8 cellular contexts compared by ENCODE assay signal in the genomic region with DNA sequence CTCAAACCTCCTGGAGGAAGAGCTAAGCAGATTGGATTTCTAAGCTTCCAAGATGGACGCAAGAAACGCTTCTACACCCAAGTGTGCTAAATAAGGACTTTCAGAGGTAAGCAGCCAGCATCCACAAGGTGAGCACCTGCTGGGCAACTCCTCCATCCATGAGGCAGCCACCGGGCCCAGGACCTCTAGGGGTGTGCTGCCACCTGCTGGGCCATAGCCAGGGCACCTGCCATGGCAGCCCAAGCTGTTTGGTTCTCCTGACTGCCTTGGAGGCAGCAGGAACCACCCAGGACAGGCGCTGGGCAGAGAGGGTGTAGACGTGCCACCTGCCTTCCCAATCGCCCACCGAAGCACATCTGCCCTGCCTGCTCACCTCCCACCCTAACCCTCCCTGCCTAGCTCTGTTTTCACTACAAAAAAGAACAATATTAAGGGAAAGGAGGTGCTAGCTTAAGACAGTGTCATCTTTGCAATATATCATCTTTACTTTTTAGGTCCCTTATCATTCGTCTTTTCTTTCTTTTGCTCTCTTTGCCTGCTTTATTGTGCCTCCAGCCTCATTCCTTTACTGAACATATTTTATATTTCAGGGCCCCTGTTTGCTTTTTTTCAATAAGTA. TPM values are rescaled to one million over a fixed set of nuclear protein-coding genes. Genes with fewer than 3 reads are reported as not detected.
DNase-seq lines count a peak whose midpoint lies in the region; ATAC-seq, FAIRE-seq and TF ChIP-seq lines count a peak whose summit lies in the region.

No MANE protein-coding gene starts in this region.

- H4K20me1 ChIP-seq in SK-N-SH (ENCODE audit: insufficient read depth) (peaks cover 19% of the 10 kb centered on the region), keratinocyte (ENCODE audit: control insufficient read depth, extremely low read depth, insufficient read depth, low read length) (peaks cover 4% of the 10 kb centered on the region)

- no peaks in the 10 kb centered on the region for H3F3A ChIP-seq in SK-N-SH (replicated peaks; ENCODE audit: insufficient read depth)

- TF ChIP-seq RAD21 in SK-N-SH (IDR thresholded peaks at IDR 0.05; ENCODE audit: low read length): peak; percentile 93

- WGBS in SK-N-SH (ENCODE audit: low lambda C conversion rate): 55% methylated on average over 7 of the region's 8 CpGs

- no peak overlapping the region for H3K27ac ChIP-seq in AG04450 (ENCODE audit: low read depth, low read length)
- H3K27ac ChIP-seq in SK-N-SH (ENCODE audit: low read depth in 2 of 2, low read length in 1 of 2): no peak overlapping the region
- no peak overlapping the region for H3K27ac ChIP-seq in keratinocyte (ENCODE audit: control insufficient read depth, insufficient read depth, low read length)

- H3K36me3 ChIP-seq in SK-N-SH (replicated peaks in 1 of 2; ENCODE audit: control insufficient read depth in 1 of 2, insufficient read depth in 2 of 2, low read length in 1 of 2): peaks cover 5 to 16% of the 10 kb centered on the region in 2 experiments
- H3K36me3 ChIP-seq in keratinocyte (ENCODE audit: control insufficient read depth in 2 of 2, extremely low read depth in 1 of 2, insufficient read depth in 2 of 2, low read length in 2 of 2): peaks cover 6 to 14% of the 10 kb centered on the region in 2 experiments

- no peak for TF ChIP-seq EP300 in SK-N-SH (IDR thresholded peaks at IDR 0.05; ENCODE audit: borderline replicate concordance in 1 of 2, low read depth in 1 of 2, low read length in 1 of 2)

- H3K4me1 Mint-ChIP-seq in activated naive CD4-positive, alpha-beta T cell treated with anti-CD3 and anti-CD28 coated beads, Interleukin-2, amount 10 ng/mL, durations not matched to agents 7 days and 5 days: peaks cover 15% of the 10 kb centered on the region

- H3K79me2 ChIP-seq in SK-N-SH (ENCODE audit: insufficient read depth) (peaks cover 32% of the 10 kb centered on the region), keratinocyte (ENCODE audit: control insufficient read depth, insufficient read depth, low read length) (peaks cover 8% of the 10 kb centered on the region)

- H3K4me2 ChIP-seq in SK-N-SH: no peak overlapping the region
- H3K4me2 ChIP-seq in keratinocyte (ENCODE audit: control insufficient read depth, extremely low read depth, insufficient read depth, low read depth, low read length): no peak overlapping the region

- POLR2A ChIA-PET in AG04450 (lab: Yijun Ruan, JAX): no interaction called here
- POLR2A ChIA-PET in SK-N-SH (lab: Yijun Ruan, JAX): interaction anchor here (0.7 to 1.5 kb wide), 5 partner anchors 25 to 88 kb away, joined by 3 to 8 read pairs (median 3); no protein-coding TSS in a partner anchor

- peak; percentile 82 for ATAC-seq in GM18867 (IDR thresholded peaks at IDR 0.05; ENCODE audit: unreplicated experiment)
- no peak for ATAC-seq in HG03442 (IDR thresholded peaks at IDR 0.05; ENCODE audit: unreplicated experiment)

- H3K27ac Mint-ChIP-seq in activated naive CD4-positive, alpha-beta T cell treated with anti-CD3 and anti-CD28 coated beads, Interleukin-2, amount 10 ng/mL, durations not matched to agents 7 days and 5 days: no peak overlapping the region

- dilution Hi-C loops in keratinocyte (cut with MboI; ENCODE audit: extremely low pct_ligation_motif_present, low sequenced_read_pairs): loop anchor here (10.0 kb wide), 1 partner anchor 102 kb away; no protein-coding TSS in a partner anchor

- FAIRE-seq in keratinocyte (lab: Jason Lieb, UNC): peak; percentile 57

- H3K27me3 ChIP-seq in AG04450 (ENCODE audit: control insufficient read depth, insufficient read depth, low read length): no peaks in the 10 kb centered on the region
- no peaks in the 10 kb centered on the region for H3K27me3 ChIP-seq in SK-N-SH (ENCODE audit: insufficient read depth)
- H3K27me3 ChIP-seq in keratinocyte (ENCODE audit: control insufficient read depth, extremely low read depth, insufficient read depth, low read length): no peaks in the 10 kb centered on the region

- H3K9me2 ChIP-seq in SK-N-SH: no peaks in the 10 kb centered on the region

- H3K36me3 Mint-ChIP-seq in activated naive CD4-positive, alpha-beta T cell treated with anti-CD3 and anti-CD28 coated beads, Interleukin-2, amount 10 ng/mL, durations not matched to agents 7 days and 5 days: peaks cover 16% of the 10 kb centered on the region

- no peak for DNase-seq in AG04450 (ENCODE audit: low read depth, low spot score)
- DNase-seq in Kasumi-1 (lab: John Stamatoyannopoulos, UW): peak; percentile 9 to 12
- DNase-seq in SK-N-SH: peak; percentile 81
- peak; percentile 87 for DNase-seq in activated naive CD4-positive, alpha-beta T cell treated with anti-CD3 and anti-CD28 coated beads, Interleukin-2, amount 10 ng/mL, durations not matched to agents 7 days and 5 days
- no peak for DNase-seq in keratinocyte (ENCODE audit: low read depth, low spot score)
- DNase-seq in stimulated activated CD4-positive, alpha-beta T cell treated with anti-CD3 and anti-CD28 coated beads, TNF-alpha, amount 100 ng/mL, for 4 hours (ENCODE audit: low read depth in 3 of 3): peak; percentile 56 to 67 (median 63)

- H3K4me3 ChIP-seq in AG04450 (ENCODE audit: low read depth, low read length) (no peak overlapping the region), SK-N-SH (ENCODE audit: low read depth in 2 of 2, low read length in 1 of 2) (0 out of 4 replicates have a peak overlapping the region, but pooled peaks of 1 of the 2 experiments have one; percentile 16), keratinocyte (ENCODE audit: control insufficient read depth in 2 of 3, extremely low read depth in 1 of 3, insufficient read depth in 2 of 3, low read depth in 1 of 3, low read length in 3 of 3) (no peak overlapping the region)

- H3K9ac ChIP-seq in SK-N-SH (no peak overlapping the region), keratinocyte (ENCODE audit: control insufficient read depth, extremely low read depth, insufficient read depth, low read length) (no peak overlapping the region)

- H3K9me3 ChIP-seq in AG04450 (ENCODE audit: control insufficient read depth, insufficient read depth, low read length) (no peaks in the 10 kb centered on the region), SK-N-SH (no peaks in the 10 kb centered on the region), keratinocyte (ENCODE audit: control insufficient read depth, low read depth, low read length) (no peaks in the 10 kb centered on the region)

- TF ChIP-seq CTCF in AG04450 (IDR thresholded peaks at IDR 0.05; ENCODE audit: low read depth, low read length) (peak; percentile 42), SK-N-SH (IDR thresholded peaks at IDR 0.05) (peak; percentile 58), keratinocyte (optimal IDR thresholded peaks at IDR 0.05 in 1 of 3, IDR thresholded peaks at IDR 0.05 in 1 of 3, conservative IDR thresholded peaks at IDR 0.05 in 1 of 3; ENCODE audit: extremely low read depth in 1 of 3, insufficient read depth in 2 of 3, low read length in 3 of 3) (peak; percentile 82 to 97 (median 93))

- no peaks in the 10 kb centered on the region for H3K27me3 Mint-ChIP-seq in activated naive CD4-positive, alpha-beta T cell treated with anti-CD3 and anti-CD28 coated beads, Interleukin-2, amount 10 ng/mL, durations not matched to agents 7 days and 5 days

- H3K4me1 ChIP-seq in SK-N-SH (ENCODE audit: control insufficient read depth in 1 of 2, insufficient read depth in 2 of 2, low read depth in 1 of 2, low read length in 1 of 2): peaks cover 2 to 10% of the 10 kb centered on the region in 2 experiments; a peak in 3 of 4 replicates
- peaks cover 25% of the 10 kb centered on the region for H3K4me1 ChIP-seq in keratinocyte (ENCODE audit: control insufficient read depth, extremely low read depth, insufficient read depth, low read length)

- no peaks in the 10 kb centered on the region for H3K9me1 ChIP-seq in keratinocyte (ENCODE audit: control insufficient read depth, extremely low read depth, insufficient read depth, low read length)

- no peaks in the 10 kb centered on the region for H3K9me3 Mint-ChIP-seq in activated naive CD4-positive, alpha-beta T cell treated with anti-CD3 and anti-CD28 coated beads, Interleukin-2, amount 10 ng/mL, durations not matched to agents 7 days and 5 days

- H3K4me3 Mint-ChIP-seq in activated naive CD4-positive, alpha-beta T cell treated with anti-CD3 and anti-CD28 coated beads, Interleukin-2, amount 10 ng/mL, durations not matched to agents 7 days and 5 days: no peak overlapping the region

- CTCF ChIA-PET in AG04450 (lab: Charles Lee): interaction anchor here (0.8 to 1.2 kb wide), 4 partner anchors 10 to 193 kb away, joined by 3 to 7 read pairs (median 4); partner anchors contain the start of gene C15orf62
- CTCF ChIA-PET in SK-N-SH (lab: Yijun Ruan, JAX): interaction anchor here (0.6 to 31.8 kb wide), 38 partner anchors 10 to 246 kb away, joined by 3 to 555 read pairs (median 4); partner anchors contain the start of genes C15orf62, DNAJC17, GCHFR and RAD51
- CTCF ChIA-PET in activated naive CD4-positive, alpha-beta T cell treated with anti-CD3 and anti-CD28 coated beads, Interleukin-2, amount 10 ng/mL, durations not matched to agents 7 days and 5 days (lab: Charles Lee): interaction anchor here (0.8 to 2.6 kb wide), 33 partner anchors 8 to 283 kb away, joined by 3 to 14 read pairs (median 4); partner anchors contain the start of genes C15orf62, CCDC32, GCHFR and VPS18

- H2AFZ ChIP-seq in SK-N-SH (ENCODE audit: low read depth): no peak overlapping the region
- H2AFZ ChIP-seq in keratinocyte (ENCODE audit: control insufficient read depth, low read length): no peak overlapping the region

RNA-seq across cellular contexts. Expression of gene C15orf62, which starts 12.9 kb away (rescaled TPM):
- polyA plus RNA-seq in AG04450 (2011; rRNA removed) (0.05 TPM in 2 replicates), SK-N-SH (2012; rRNA removed) (0.06 TPM in 1 of 2 replicates, not detected in the other), keratinocyte (0.09 to 0.15 TPM (median 0.14 TPM) in 3 replicates)
- 0.14 TPM in 1 of 2 replicates, not detected in the other for polyA minus RNA-seq in AG04450 (2011; rRNA and poly(A)+ RNA removed)
- 0.01 and 0.03 TPM in 2 replicates for polyA plus RNA-seq in SK-N-SH (2012; cell fraction: cytosol; rRNA removed)
- polyA plus RNA-seq in SK-N-SH (2012; cell fraction: nucleus; rRNA removed): 0.08 and 0.19 TPM in 2 replicates
- 1.9 TPM for polyA plus RNA-seq in keratinocyte (2011; ENCODE audit: low read depth)
- polyA plus RNA-seq in keratinocyte (2011; cell fraction: cytosol; rRNA removed): 0.05 and 0.09 TPM in 2 replicates
- 0.11 and 0.25 TPM in 2 replicates for polyA plus RNA-seq in keratinocyte (2011; cell fraction: nucleus; rRNA removed)
- polyA plus RNA-seq in keratinocyte (2012; ENCODE audit: low replicate concordance): 0.42 and 5.3 TPM in 2 replicates
- not detected in 3 replicates for polyA minus RNA-seq in keratinocyte
- polyA minus RNA-seq in keratinocyte (2011; cell fraction: cytosol; rRNA and poly(A)+ RNA removed): not detected
- 0.21 TPM in 1 of 2 replicates, not detected in the other for polyA minus RNA-seq in keratinocyte (2011; cell fraction: nucleus; rRNA and poly(A)+ RNA removed)

RNA-seq across cellular contexts. Expression of gene GCHFR, which starts 18.9 kb away (rescaled TPM):
- 4.2 and 4.7 TPM in 2 replicates for polyA plus RNA-seq in AG04450 (2011; rRNA removed)
- 0.70 and 0.92 TPM in 2 replicates for polyA minus RNA-seq in AG04450 (2011; rRNA and poly(A)+ RNA removed)
- polyA plus RNA-seq in SK-N-SH (2012; rRNA removed): 0.60 and 0.67 TPM in 2 replicates
- 0.41 and 0.66 TPM in 2 replicates for polyA plus RNA-seq in SK-N-SH (2012; cell fraction: cytosol; rRNA removed)
- polyA plus RNA-seq in SK-N-SH (2012; cell fraction: nucleus; rRNA removed): 0.12 and 0.18 TPM in 2 replicates
- polyA plus RNA-seq in keratinocyte: 1.6 to 3.1 TPM (median 2.7 TPM) in 3 replicates
- 1.4 TPM for polyA plus RNA-seq in keratinocyte (2011; ENCODE audit: low read depth)
- polyA plus RNA-seq in keratinocyte (2011; cell fraction: cytosol; rRNA removed): 0.86 and 2.8 TPM in 2 replicates
- 0.60 and 0.92 TPM in 2 replicates for polyA plus RNA-seq in keratinocyte (2011; cell fraction: nucleus; rRNA removed)
- polyA plus RNA-seq in keratinocyte (2012; ENCODE audit: low replicate concordance): 4.1 and 4.7 TPM in 2 replicates
- 1.1 to 5.1 TPM in 2 of 3 replicates, not detected in the other for polyA minus RNA-seq in keratinocyte
- polyA minus RNA-seq in keratinocyte (2011; cell fraction: cytosol; rRNA and poly(A)+ RNA removed): 13.0 TPM
- polyA minus RNA-seq in keratinocyte (2011; cell fraction: nucleus; rRNA and poly(A)+ RNA removed): 0.74 and 1.5 TPM in 2 replicates

RNA-seq across cellular contexts. Expression of gene ZFYVE19, which starts 24.2 kb away (rescaled TPM):
- polyA plus RNA-seq in AG04450 (2011; rRNA removed) (15.6 and 20.3 TPM in 2 replicates), SK-N-SH (2012; rRNA removed) (35.5 and 37.8 TPM in 2 replicates), keratinocyte (19.0 to 26.2 TPM (median 24.5 TPM) in 3 replicates)
- polyA minus RNA-seq in AG04450 (2011; rRNA and poly(A)+ RNA removed): 16.9 and 17.0 TPM in 2 replicates
- 16.8 and 22.1 TPM in 2 replicates for polyA plus RNA-seq in SK-N-SH (2012; cell fraction: cytosol; rRNA removed)
- 141 and 176 TPM in 2 replicates for polyA plus RNA-seq in SK-N-SH (2012; cell fraction: nucleus; rRNA removed)
- polyA plus RNA-seq in keratinocyte (2011; ENCODE audit: low read depth): 15.2 TPM
- polyA plus RNA-seq in keratinocyte (2011; cell fraction: cytosol; rRNA removed): 17.0 and 20.2 TPM in 2 replicates
- 57.4 and 64.0 TPM in 2 replicates for polyA plus RNA-seq in keratinocyte (2011; cell fraction: nucleus; rRNA removed)
- 14.6 and 15.8 TPM in 2 replicates for polyA plus RNA-seq in keratinocyte (2012; ENCODE audit: low replicate concordance)
- 16.5 to 25.4 TPM (median 21.4 TPM) in 3 replicates for polyA minus RNA-seq in keratinocyte
- polyA minus RNA-seq in keratinocyte (2011; cell fraction: cytosol; rRNA and poly(A)+ RNA removed): 17.8 TPM
- polyA minus RNA-seq in keratinocyte (2011; cell fraction: nucleus; rRNA and poly(A)+ RNA removed): 8.5 and 9.8 TPM in 2 replicates

RNA-seq across cellular contexts. Expression of gene DNAJC17, which starts 24.6 kb away (rescaled TPM):
- polyA plus RNA-seq in AG04450 (2011; rRNA removed): 25.8 and 31.7 TPM in 2 replicates
- 30.8 and 42.7 TPM in 2 replicates for polyA minus RNA-seq in AG04450 (2011; rRNA and poly(A)+ RNA removed)
- 53.1 and 61.6 TPM in 2 replicates for polyA plus RNA-seq in SK-N-SH (2012; rRNA removed)
- 48.6 and 49.2 TPM in 2 replicates for polyA plus RNA-seq in SK-N-SH (2012; cell fraction: cytosol; rRNA removed)
- polyA plus RNA-seq in SK-N-SH (2012; cell fraction: nucleus; rRNA removed): 96.1 and 113 TPM in 2 replicates
- polyA plus RNA-seq in keratinocyte: 27.0 to 55.9 TPM (median 35.3 TPM) in 3 replicates
- polyA plus RNA-seq in keratinocyte (2011; ENCODE audit: low read depth): 23.6 TPM
- 30.6 and 31.7 TPM in 2 replicates for polyA plus RNA-seq in keratinocyte (2011; cell fraction: cytosol; rRNA removed)
- polyA plus RNA-seq in keratinocyte (2011; cell fraction: nucleus; rRNA removed): 65.7 and 71.0 TPM in 2 replicates
- 23.2 and 38.5 TPM in 2 replicates for polyA plus RNA-seq in keratinocyte (2012; ENCODE audit: low replicate concordance)
- polyA minus RNA-seq in keratinocyte: 10.5 to 21.2 TPM (median 19.7 TPM) in 3 replicates
- 13.8 TPM for polyA minus RNA-seq in keratinocyte (2011; cell fraction: cytosol; rRNA and poly(A)+ RNA removed)
- polyA minus RNA-seq in keratinocyte (2011; cell fraction: nucleus; rRNA and poly(A)+ RNA removed): 8.0 and 8.5 TPM in 2 replicates

RNA-seq across cellular contexts. Expression of gene RMDN3, which starts 27.7 kb away (rescaled TPM):
- polyA plus RNA-seq in AG04450 (2011; rRNA removed) (19.2 and 19.5 TPM in 2 replicates), SK-N-SH (2012; rRNA removed) (30.0 and 33.0 TPM in 2 replicates), keratinocyte (22.2 to 23.0 TPM (median 22.2 TPM) in 3 replicates)
- 10.1 and 10.8 TPM in 2 replicates for polyA minus RNA-seq in AG04450 (2011; rRNA and poly(A)+ RNA removed)
- polyA plus RNA-seq in SK-N-SH (2012; cell fraction: cytosol; rRNA removed): 26.4 and 28.8 TPM in 2 replicates
- polyA plus RNA-seq in SK-N-SH (2012; cell fraction: nucleus; rRNA removed): 33.0 and 39.1 TPM in 2 replicates
- 28.4 TPM for polyA plus RNA-seq in keratinocyte (2011; ENCODE audit: low read depth)
- 16.8 and 18.4 TPM in 2 replicates for polyA plus RNA-seq in keratinocyte (2011; cell fraction: cytosol; rRNA removed)
- polyA plus RNA-seq in keratinocyte (2011; cell fraction: nucleus; rRNA removed): 46.3 and 51.4 TPM in 2 replicates
- 22.8 and 24.5 TPM in 2 replicates for polyA plus RNA-seq in keratinocyte (2012; ENCODE audit: low replicate concordance)
- polyA minus RNA-seq in keratinocyte: 9.7 to 20.6 TPM (median 13.9 TPM) in 3 replicates
- polyA minus RNA-seq in keratinocyte (2011; cell fraction: cytosol; rRNA and poly(A)+ RNA removed): 21.9 TPM
- polyA minus RNA-seq in keratinocyte (2011; cell fraction: nucleus; rRNA and poly(A)+ RNA removed): 16.2 and 19.2 TPM in 2 replicates

Comparison
In these comparisons a context has a peak if more than half of its experiments do, and no peak if none do; other contexts are left out.
1. DNase-seq: peak in Kasumi-1 (2 of 2), SK-N-SH (single experiment), activated naive CD4-positive, alpha-beta T cell treated with anti-CD3 and anti-CD28 coated beads, Interleukin-2, amount 10 ng/mL, durations not matched to agents 7 days and 5 days (single experiment) and stimulated activated CD4-positive, alpha-beta T cell treated with anti-CD3 and anti-CD28 coated beads, TNF-alpha, amount 100 ng/mL, for 4 hours (3 of 3); none in AG04450 (single experiment) and keratinocyte (single experiment).
2. CTCF ChIP-seq: peak in every context shown above with its lines; median percentile 93 in keratinocyte; 58 in SK-N-SH; 42 in AG04450.